Comparison of ENCODE assay signal across 8 cellular contexts in the genomic region with DNA sequence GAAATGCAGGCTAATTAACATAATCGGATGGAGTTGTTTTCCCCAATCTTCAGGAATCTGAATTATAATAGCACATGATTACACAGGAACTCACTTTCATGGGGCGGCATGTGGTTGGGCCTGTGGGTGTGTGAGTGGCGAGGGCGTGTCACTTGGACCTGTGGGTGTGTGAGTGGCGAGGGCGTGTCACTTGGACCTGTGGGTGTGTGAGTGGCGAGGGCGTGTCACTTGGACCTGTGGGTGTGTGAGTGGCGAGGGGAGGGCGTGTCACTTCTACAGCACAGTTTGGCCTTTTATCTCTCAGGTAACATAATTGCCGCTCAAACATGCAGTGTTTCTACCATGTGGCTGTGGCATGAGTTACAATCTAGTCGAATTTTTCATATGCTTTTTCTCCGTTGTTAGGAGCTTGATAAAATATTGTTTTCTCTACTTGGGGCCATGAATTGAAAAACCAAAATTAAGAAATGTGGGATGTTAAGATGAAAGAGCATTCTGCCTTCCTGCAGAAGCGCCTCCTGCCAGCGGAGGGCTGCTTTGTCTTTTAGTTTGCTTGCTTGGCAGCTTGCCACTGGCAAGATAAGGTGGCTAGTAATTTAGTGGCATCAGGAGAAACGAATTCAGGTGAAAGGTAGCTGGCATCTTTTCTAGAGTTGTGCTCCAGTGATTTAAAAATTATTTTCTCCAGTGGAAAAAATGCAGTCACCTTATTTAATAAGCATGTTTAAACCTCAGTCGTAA. TPM values are rescaled to one million over a fixed set of nuclear protein-coding genes. Genes with fewer than 3 reads are reported as not detected.
DNase-seq lines count a peak whose midpoint lies in the region; ATAC-seq and TF ChIP-seq lines count a peak whose summit lies in the region.

No MANE protein-coding gene starts in this region.

- H3K4me3 Mint-ChIP-seq in activated CD4-positive, alpha-beta memory T cell treated with anti-CD3 and anti-CD28 coated beads for 36 hours = no peak overlapping the region

- H2AFZ ChIP-seq in MM.1S (ENCODE audit: low read length) = no peak overlapping the region

- H3F3A ChIP-seq in MM.1S (ENCODE audit: insufficient read depth, low read length) = no peaks in the 10 kb centered on the region

- no peaks in the 10 kb centered on the region for H3K4me1 ChIP-seq in MM.1S (ENCODE audit: low read length)

- no peak overlapping the region for H3K9ac ChIP-seq in MM.1S (ENCODE audit: low read length)

- H4K20me1 ChIP-seq in MM.1S (ENCODE audit: insufficient read depth, low read length) = no peaks in the 10 kb centered on the region; the same call in 1 of the 2 replicates

- peak overlapping the region; percentile 40 for H3K27ac Mint-ChIP-seq in activated CD4-positive, alpha-beta memory T cell treated with anti-CD3 and anti-CD28 coated beads for 36 hours

- POLR2A ChIA-PET in activated CD4-positive, alpha-beta memory T cell treated with anti-CD3 and anti-CD28 coated beads for 36 hours (lab: Charles Lee) = interaction anchor here (0.7 kb wide), 1 partner anchor 580 kb away, joined by 3 read pairs; no protein-coding TSS in a partner anchor

- intact Hi-C loops in activated CD4-positive, alpha-beta memory T cell treated with anti-CD3 and anti-CD28 coated beads for 36 hours (cut with micrococcal nuclease) = loop anchor here (5.0 kb wide), 1 partner anchor 34 kb away; no protein-coding TSS in a partner anchor

- no peaks in the 10 kb centered on the region for H3K27me3 ChIP-seq in MM.1S (replicated peaks; ENCODE audit: insufficient read depth, low read length)

- H3K4me3 ChIP-seq in AG10803 (ENCODE audit: low read length) = no peak overlapping the region
- H3K4me3 ChIP-seq in fibroblast of pulmonary artery (replicated peaks; ENCODE audit: low read depth, low read length) = no peak overlapping the region
- no peak overlapping the region for H3K4me3 ChIP-seq in MM.1S (ENCODE audit: low read length)

- no peaks in the 10 kb centered on the region for H3K27me3 Mint-ChIP-seq in activated CD4-positive, alpha-beta memory T cell treated with anti-CD3 and anti-CD28 coated beads for 36 hours

- ATAC-seq in GM18868 (IDR thresholded peaks at IDR 0.05; ENCODE audit: unreplicated experiment) (no peak), HG03565 (IDR thresholded peaks at IDR 0.05; ENCODE audit: unreplicated experiment) (no peak)

- H3K4me2 ChIP-seq in MM.1S (ENCODE audit: low read depth, low read length) = no peak overlapping the region

- H3K9me3 ChIP-seq in MM.1S (replicated peaks; ENCODE audit: insufficient read depth, low read length) = no peaks in the 10 kb centered on the region

- CTCF ChIA-PET in activated CD4-positive, alpha-beta memory T cell treated with anti-CD3 and anti-CD28 coated beads for 36 hours (lab: Charles Lee) = interaction anchor here (1.6 to 10.0 kb wide), 6 partner anchors 12 to 113 kb away, joined by 4 to 187 read pairs (median 34); no protein-coding TSS in a partner anchor

- peaks cover 48% of the 10 kb centered on the region for H3K79me2 ChIP-seq in MM.1S (ENCODE audit: low read length)

- peaks cover 44% of the 10 kb centered on the region for H3K4me1 Mint-ChIP-seq in activated CD4-positive, alpha-beta memory T cell treated with anti-CD3 and anti-CD28 coated beads for 36 hours (ENCODE audit: low read depth)

- peaks cover 6% of the 10 kb centered on the region for H3K36me3 Mint-ChIP-seq in activated CD4-positive, alpha-beta memory T cell treated with anti-CD3 and anti-CD28 coated beads for 36 hours

- DNase-seq in AG10803 (ENCODE audit: low read depth) (no peak), fibroblast of pulmonary artery (ENCODE audit: low read depth) (peak; percentile 41), NCI-H526 treated with DMSO at 0.1 percent for 48 hours (lab: John Stamatoyannopoulos, UW) (no peak), MM.1S (no peak)
- peak; percentile 35 for DNase-seq in activated CD4-positive, alpha-beta memory T cell treated with anti-CD3 and anti-CD28 coated beads for 36 hours

- no peaks in the 10 kb centered on the region for H3K9me3 Mint-ChIP-seq in activated CD4-positive, alpha-beta memory T cell treated with anti-CD3 and anti-CD28 coated beads for 36 hours

- H3K9me2 ChIP-seq in MM.1S (replicated peaks; ENCODE audit: insufficient read depth, low read length) = no peaks in the 10 kb centered on the region

- H3K27ac ChIP-seq in MM.1S (ENCODE audit: low read length) = no peak overlapping the region

- TF ChIP-seq CTCF in AG10803 (conservative IDR thresholded peaks at IDR 0.05; ENCODE audit: low read length) (0 out of 2 replicates have a peak, but pooled peaks have one; percentile 3), LNCAP (IDR thresholded peaks at IDR 0.05) (peak; percentile 36; the same call in 1 of the 2 replicates), fibroblast of pulmonary artery (IDR thresholded peaks at IDR 0.05; ENCODE audit: low read length, missing control alignments) (no peak), MM.1S (IDR thresholded peaks at IDR 0.05; ENCODE audit: low read length) (no peak)

- H3K36me3 ChIP-seq in MM.1S (replicated peaks; ENCODE audit: insufficient read depth, low read length) = no peaks in the 10 kb centered on the region

RNA-seq across cellular contexts. Expression of gene USP10, which starts 36.2 kb away (rescaled TPM):
- 100 to 1,000 TPM; 105 to 108 TPM for total RNA-seq in activated CD4-positive, alpha-beta memory T cell treated with anti-CD3 and anti-CD28 coated beads for 36 hours

Comparison
In these comparisons a context has a peak if more than half of its experiments do, and no peak if none do; other contexts are left out.
1. DNase-seq: peak in activated CD4-positive, alpha-beta memory T cell treated with anti-CD3 and anti-CD28 coated beads for 36 hours (single experiment) and fibroblast of pulmonary artery (single experiment); none in AG10803 (single experiment), NCI-H526 treated with DMSO at 0.1 percent for 48 hours (single experiment) and MM.1S (single experiment).
2. CTCF ChIP-seq: peak in AG10803 (single experiment) and LNCAP (single experiment); none in fibroblast of pulmonary artery (single experiment) and MM.1S (single experiment).